In the genomic region with DNA sequence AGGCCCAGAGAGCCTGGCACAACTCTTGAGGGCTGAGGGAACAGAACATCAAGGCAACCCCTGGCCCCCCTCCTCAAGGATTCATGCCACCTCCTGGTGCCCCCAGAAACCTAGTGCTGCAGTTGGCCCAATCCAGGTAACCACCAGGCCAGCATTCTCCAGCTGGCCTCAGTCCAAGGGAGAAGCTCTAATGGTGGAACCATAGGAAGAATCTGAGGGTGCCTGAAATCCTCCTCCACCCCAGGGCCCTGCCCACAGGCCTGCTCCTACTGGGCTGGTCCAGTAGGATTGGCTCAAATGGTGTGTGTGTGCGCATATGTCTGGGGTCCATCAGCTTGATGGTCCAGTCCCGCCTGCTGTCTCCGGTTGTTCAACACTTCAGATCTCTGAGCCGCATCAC, we compare ENCODE assay signal across 1 cellular context.
A peak's percentile ranks its signal among the peaks of the same experiment; 100 is the strongest.
TF ChIP-seq lines count a peak whose summit lies in the region.

No MANE protein-coding gene starts in this region.

TF ChIP-seq in endothelial cell of umbilical vein, 7 proteins besides CTCF, POLR2A, EP300 and RAD21:
- TF ChIP-seq EZH2 (IDR thresholded peaks at IDR 0.05; ENCODE audit: borderline replicate concordance, low read depth, low read length, severe bottlenecking), result no peak
- TF ChIP-seq JUN (IDR thresholded peaks at IDR 0.05; ENCODE audit: borderline replicate concordance, insufficient read depth, insufficient read length, low read depth), result no peak
- TF ChIP-seq MYC (IDR thresholded peaks at IDR 0.05; ENCODE audit: low read depth, low read length), result no peak
- peak; percentile 74 for TF ChIP-seq POLR2AphosphoS5 (IDR thresholded peaks at IDR 0.05; ENCODE audit: insufficient read depth, low read depth, low read length)
- no peak for TF ChIP-seq FOS (IDR thresholded peaks at IDR 0.05; ENCODE audit: borderline replicate concordance, insufficient read depth, low read length)
- TF ChIP-seq, protein P1, sequence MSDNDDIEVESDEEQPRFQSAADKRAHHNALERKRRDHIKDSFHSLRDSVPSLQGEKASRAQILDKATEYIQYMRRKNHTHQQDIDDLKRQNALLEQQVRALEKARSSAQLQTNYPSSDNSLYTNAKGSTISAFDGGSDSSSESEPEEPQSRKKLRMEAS (IDR thresholded peaks at IDR 0.05; ENCODE audit: insufficient read depth, insufficient read length), result no peak
TF ChIP-seq in endothelial cell of umbilical vein: peak in this region for 1.
